ENCODE assay signal across 15 cellular contexts in the genomic region with DNA sequence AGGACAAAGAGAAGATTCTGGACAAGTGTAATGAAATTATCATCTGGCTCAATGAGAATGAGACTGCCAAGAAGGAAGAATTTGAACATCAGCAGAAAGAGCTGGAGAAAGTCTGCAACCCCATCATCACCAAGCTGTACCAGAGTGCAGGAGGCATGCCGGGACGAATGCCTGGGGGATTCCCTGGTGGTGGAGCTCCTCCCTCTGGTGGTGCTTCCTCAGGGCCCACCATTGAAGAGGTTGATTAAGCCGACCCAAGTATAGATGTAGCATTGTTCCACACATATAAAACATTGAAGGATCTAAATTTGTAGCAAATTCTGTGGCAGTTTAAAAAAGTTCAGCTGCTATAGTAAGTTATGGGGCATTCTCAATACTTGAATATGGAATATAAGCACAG.
"Had no signal": no experiment of that assay in that cellular context is flagged by ENCODE, and none has a peak within 500 bp of the region (broad histone marks: within the 10 kb centered on the region; RNA-seq: fewer than 3 reads in every experiment).

No MANE protein-coding gene starts in this region.

- FAIRE-seq: astrocyte, pancreas had no signal

- H3K27ac Mint-ChIP-seq: activated naive CD4-positive, alpha-beta T cell treated with anti-CD3 and anti-CD28 coated beads, Interleukin-2, amount 50 U/mL, for 24 hours; activated T-cell treated with anti-CD3 and anti-CD28 coated beads, Interleukin-2, amount 50 U/mL, for 72 hours had no signal

- H3K27ac ChIP-seq: breast epithelium, neutrophil, pancreas, spleen, thyroid gland had no signal

- DNase-seq: activated gamma-delta T cell; activated T-cell treated with anti-CD3 and anti-CD28 coated beads, Interleukin-2, amount 50 U/mL, for 72 hours; cerebellar nuclear complex; cortex of kidney; left cardiac atrium; mesenchymal stem cell; naive thymus-derived CD8-positive, alpha-beta T cell; pancreas; spleen; stimulated activated naive CD4-positive, alpha-beta T cell; thyroid gland had no signal

- H3K4me3 ChIP-seq: breast epithelium, pancreas, spleen, thyroid gland had no signal

- H3K27me3 ChIP-seq: breast epithelium, pancreas, thyroid gland had no signal

- ATAC-seq: activated T-cell treated with anti-CD3 and anti-CD28 coated beads, Interleukin-2, amount 50 U/mL, for 72 hours; left cardiac atrium; naive thymus-derived CD8-positive, alpha-beta T cell; pancreas had no signal

- H3K36me3 Mint-ChIP-seq: activated naive CD4-positive, alpha-beta T cell treated with anti-CD3 and anti-CD28 coated beads, Interleukin-2, amount 50 U/mL, for 24 hours; naive thymus-derived CD8-positive, alpha-beta T cell had no signal

- H3K4me3 Mint-ChIP-seq: activated naive CD4-positive, alpha-beta T cell treated with anti-CD3 and anti-CD28 coated beads, Interleukin-2, amount 50 U/mL, for 24 hours; activated T-cell treated with anti-CD3 and anti-CD28 coated beads, Interleukin-2, amount 50 U/mL, for 72 hours; naive thymus-derived CD8-positive, alpha-beta T cell had no signal

- H3K36me3 ChIP-seq: breast epithelium, neutrophil, pancreas, spleen, thyroid gland had no signal

- H3K9me3 Mint-ChIP-seq: activated naive CD4-positive, alpha-beta T cell treated with anti-CD3 and anti-CD28 coated beads, Interleukin-2, amount 50 U/mL, for 24 hours; activated T-cell treated with anti-CD3 and anti-CD28 coated beads, Interleukin-2, amount 50 U/mL, for 72 hours; naive thymus-derived CD8-positive, alpha-beta T cell had no signal

- H3K4me1 ChIP-seq: breast epithelium, pancreas, spleen, thyroid gland had no signal

- H3K4me1 Mint-ChIP-seq: activated naive CD4-positive, alpha-beta T cell treated with anti-CD3 and anti-CD28 coated beads, Interleukin-2, amount 50 U/mL, for 24 hours had no signal

- H3K9me3 ChIP-seq: breast epithelium, neutrophil, pancreas, spleen, thyroid gland had no signal

- H3K27me3 Mint-ChIP-seq: activated naive CD4-positive, alpha-beta T cell treated with anti-CD3 and anti-CD28 coated beads, Interleukin-2, amount 50 U/mL, for 24 hours; naive thymus-derived CD8-positive, alpha-beta T cell had no signal
